23 cellular contexts compared by ENCODE assay signal in the genomic region with DNA sequence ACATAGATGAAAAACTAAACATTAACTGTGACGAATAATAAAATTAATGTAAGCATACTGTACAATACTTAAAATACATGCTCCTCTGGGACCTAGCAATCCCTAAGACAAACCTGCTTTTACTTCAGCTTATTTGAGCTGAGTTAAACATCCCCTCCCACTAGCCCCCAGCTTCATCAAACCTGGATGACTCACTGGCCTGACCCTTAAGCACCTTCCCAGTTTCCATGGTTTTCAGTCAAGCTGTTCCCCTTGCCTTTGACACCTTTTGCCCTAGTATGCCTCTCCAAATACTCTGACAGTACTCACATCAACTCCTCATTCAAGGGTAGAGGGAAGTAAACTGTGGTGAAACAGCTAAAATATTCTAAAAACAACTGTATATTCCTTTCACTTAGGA. TPM values are rescaled to one million over a fixed set of nuclear protein-coding genes. Genes with fewer than 3 reads are reported as not detected.
DNase-seq lines count a peak whose midpoint lies in the region; ATAC-seq and TF ChIP-seq lines count a peak whose summit lies in the region.
"Had no signal": no experiment of that assay in that cellular context is flagged by ENCODE, and none has a peak within 500 bp of the region (broad histone marks: within the 10 kb centered on the region; RNA-seq: fewer than 3 reads in every experiment).

No MANE protein-coding gene starts in this region.

- peaks cover 3% of the 10 kb centered on the region for H3K9me3 Mint-ChIP-seq in glutamatergic neuron (ENCODE audit: unreplicated experiment)
- H3K9me3 Mint-ChIP-seq in stimulated activated effector memory CD8-positive, alpha-beta T cell treated with anti-CD3 and anti-CD28 coated beads, Interleukin-12 subunit alpha, Interleukin-12 subunit beta, amount 100 ng/mL, for 72 hours = no peaks in the 10 kb centered on the region
- peaks cover 0 to 9% (median 4%) of the 10 kb centered on the region in 7 donors for H3K9me3 Mint-ChIP-seq in CD14-positive monocyte

- H3K4me3 Mint-ChIP-seq in glutamatergic neuron (ENCODE audit: unreplicated experiment) (peak overlapping the region; percentile 36), CD14-positive monocyte (peak overlapping the region in 1 of 2 donors; percentile 7)
- no peak overlapping the region for H3K4me3 Mint-ChIP-seq in stimulated activated effector memory CD8-positive, alpha-beta T cell treated with anti-CD3 and anti-CD28 coated beads, Interleukin-12 subunit alpha, Interleukin-12 subunit beta, amount 100 ng/mL, for 72 hours

- no peak overlapping the region for H3K27ac Mint-ChIP-seq in glutamatergic neuron (ENCODE audit: unreplicated experiment)
- H3K27ac Mint-ChIP-seq in stimulated activated effector memory CD8-positive, alpha-beta T cell treated with anti-CD3 and anti-CD28 coated beads, Interleukin-12 subunit alpha, Interleukin-12 subunit beta, amount 100 ng/mL, for 72 hours = peak overlapping the region; percentile 77
- H3K27ac Mint-ChIP-seq in CD14-positive monocyte = no peak overlapping the region
- H3K27ac Mint-ChIP-seq: CD4-positive, CD25-positive, alpha-beta regulatory T cell had no signal

- intact Hi-C loops in CD14-positive monocyte (cut with micrococcal nuclease) = no loop called here

- TF ChIP-seq CTCF in glutamatergic neuron (IDR thresholded peaks at IDR 0.05; ENCODE audit: partially characterized antibody, unreplicated experiment) = no peak
- no peak for TF ChIP-seq CTCF in CD14-positive monocyte (IDR thresholded peaks at IDR 0.05)

- H3K4me1 Mint-ChIP-seq in glutamatergic neuron (ENCODE audit: low read depth, unreplicated experiment) (peaks cover 19% of the 10 kb centered on the region), CD14-positive monocyte (peaks cover 15% of the 10 kb centered on the region)
- peaks cover 47% of the 10 kb centered on the region for H3K4me1 Mint-ChIP-seq in stimulated activated effector memory CD8-positive, alpha-beta T cell treated with anti-CD3 and anti-CD28 coated beads, Interleukin-12 subunit alpha, Interleukin-12 subunit beta, amount 100 ng/mL, for 72 hours

- DNase-seq in DMS53 (lab: John Stamatoyannopoulos, UW) (peak; percentile 2), DMS53 treated with DMSO at 0.1 percent for 48 hours (lab: John Stamatoyannopoulos, UW; ENCODE audit: unreplicated experiment) (no peak), NCI-H69 (lab: John Stamatoyannopoulos, UW) (peak; percentile 65), glutamatergic neuron (no peak), CD14-positive monocyte (ENCODE audit: low spot score) (no peak), COLO668 (lab: John Stamatoyannopoulos, UW; ENCODE audit: unreplicated experiment) (no peak)
- no peak for DNase-seq in stimulated activated effector memory CD8-positive, alpha-beta T cell treated with anti-CD3 and anti-CD28 coated beads, Interleukin-12 subunit alpha, Interleukin-12 subunit beta, amount 100 ng/mL, for 72 hours (ENCODE audit: low spot score in 2 of 2)
- DNase-seq: 8988T; ACHN; CD4-positive, CD25-positive, alpha-beta regulatory T cell; GM23248; HCEC 1CT; Karpas-422; NCI-H1092; NCI-H1436; NCI-H187; NCI-H2081 treated with DMSO at 0.1 percent for 48 hours; NCI-H82; NK-92 treated with Interleukin-12 subunit alpha and Interleukin-12 subunit beta, amount 100 ng/mL, for 24 hours; PC-3 had no signal

- ATAC-seq in stimulated activated effector memory CD8-positive, alpha-beta T cell treated with anti-CD3 and anti-CD28 coated beads, Interleukin-12 subunit alpha, Interleukin-12 subunit beta, amount 100 ng/mL, for 72 hours = no peak
- no peak for ATAC-seq in GM21786 (IDR thresholded peaks at IDR 0.05; ENCODE audit: unreplicated experiment)
- ATAC-seq: PC-3, Right ventricle myocardium inferior had no signal

- H3K27me3 Mint-ChIP-seq in glutamatergic neuron (ENCODE audit: unreplicated experiment) (peaks cover 5% of the 10 kb centered on the region), CD14-positive monocyte (ENCODE audit: low read depth in 3 of 3) (peaks cover 40 to 49% (median 47%) of the 10 kb centered on the region in 3 donors)

- H3K36me3 Mint-ChIP-seq in glutamatergic neuron (ENCODE audit: unreplicated experiment) (no peaks in the 10 kb centered on the region), CD14-positive monocyte (peaks cover 3% of the 10 kb centered on the region in 2 donors)
- peaks cover 5% of the 10 kb centered on the region for H3K36me3 Mint-ChIP-seq in stimulated activated effector memory CD8-positive, alpha-beta T cell treated with anti-CD3 and anti-CD28 coated beads, Interleukin-12 subunit alpha, Interleukin-12 subunit beta, amount 100 ng/mL, for 72 hours
- H3K36me3 Mint-ChIP-seq: CD4-positive, CD25-positive, alpha-beta regulatory T cell had no signal

RNA-seq across cellular contexts. Expression of a gene that starts 4.2 kb away (rescaled TPM):
- 37.2 TPM for total RNA-seq in glutamatergic neuron (ENCODE audit: unreplicated experiment)
- polyA plus RNA-seq in CD14-positive monocyte = not detected
- total RNA-seq: CD4-positive, CD25-positive, alpha-beta regulatory T cell; HT-29 had no signal

Comparison
In these comparisons a context has a peak if more than half of its experiments do, and no peak if none do; other contexts are left out.
1. DNase-seq: peak in DMS53 (single experiment) and NCI-H69 (single experiment); none in DMS53 treated with DMSO at 0.1 percent for 48 hours (single experiment), glutamatergic neuron (single experiment), stimulated activated effector memory CD8-positive, alpha-beta T cell treated with anti-CD3 and anti-CD28 coated beads, Interleukin-12 subunit alpha, Interleukin-12 subunit beta, amount 100 ng/mL, for 72 hours (0 of 2), CD14-positive monocyte (single experiment) and COLO668 (single experiment).